1 cellular context compared by ENCODE assay signal in the genomic region with DNA sequence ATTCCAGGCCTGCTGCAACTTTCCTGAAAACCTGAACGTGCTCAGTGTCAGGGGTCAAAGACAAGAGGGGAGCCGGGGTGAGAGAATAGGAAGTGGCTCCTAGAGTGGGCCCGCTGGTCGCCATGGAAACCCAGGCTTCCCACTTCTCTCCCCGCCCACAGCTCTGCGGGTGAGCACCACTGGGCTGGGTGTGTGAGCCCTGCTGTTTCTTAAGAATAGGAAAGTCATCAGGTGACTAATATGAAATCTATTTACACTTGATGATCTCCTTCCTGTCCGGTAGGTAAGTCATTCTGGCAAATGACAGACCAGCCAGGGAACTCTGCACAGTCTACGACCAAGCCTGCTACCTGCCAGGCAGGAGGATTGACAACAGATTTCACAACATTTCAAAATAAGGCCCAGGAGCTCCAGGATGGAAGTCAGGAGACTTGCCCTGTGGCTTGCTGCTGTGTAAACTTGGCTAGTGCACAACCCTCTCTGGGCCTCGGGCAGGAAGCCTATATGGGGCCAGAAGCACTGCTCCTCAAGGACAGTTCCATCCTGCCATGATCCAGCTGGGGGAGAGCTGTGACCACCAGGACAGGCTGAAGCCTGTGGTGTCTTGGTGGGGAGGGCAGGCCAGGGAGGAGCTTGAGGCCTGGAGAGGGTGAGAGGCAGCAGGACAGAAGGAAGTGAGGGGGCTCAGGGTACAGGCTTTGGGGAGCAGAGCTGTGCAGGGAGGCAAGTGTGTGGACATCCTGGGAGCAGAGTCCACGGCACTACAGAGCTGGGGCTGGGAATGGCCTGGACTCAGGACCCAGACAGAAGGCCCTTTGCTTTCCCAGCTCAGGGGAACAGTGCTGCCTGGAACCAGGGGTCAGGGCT.
TF ChIP-seq lines count a peak whose summit lies in the region.

No MANE protein-coding gene starts in this region.

TF ChIP-seq in GM23338, 12 proteins besides CTCF, POLR2A, EP300 and RAD21 (continued from another document):
- TF ChIP-seq, protein P1, sequence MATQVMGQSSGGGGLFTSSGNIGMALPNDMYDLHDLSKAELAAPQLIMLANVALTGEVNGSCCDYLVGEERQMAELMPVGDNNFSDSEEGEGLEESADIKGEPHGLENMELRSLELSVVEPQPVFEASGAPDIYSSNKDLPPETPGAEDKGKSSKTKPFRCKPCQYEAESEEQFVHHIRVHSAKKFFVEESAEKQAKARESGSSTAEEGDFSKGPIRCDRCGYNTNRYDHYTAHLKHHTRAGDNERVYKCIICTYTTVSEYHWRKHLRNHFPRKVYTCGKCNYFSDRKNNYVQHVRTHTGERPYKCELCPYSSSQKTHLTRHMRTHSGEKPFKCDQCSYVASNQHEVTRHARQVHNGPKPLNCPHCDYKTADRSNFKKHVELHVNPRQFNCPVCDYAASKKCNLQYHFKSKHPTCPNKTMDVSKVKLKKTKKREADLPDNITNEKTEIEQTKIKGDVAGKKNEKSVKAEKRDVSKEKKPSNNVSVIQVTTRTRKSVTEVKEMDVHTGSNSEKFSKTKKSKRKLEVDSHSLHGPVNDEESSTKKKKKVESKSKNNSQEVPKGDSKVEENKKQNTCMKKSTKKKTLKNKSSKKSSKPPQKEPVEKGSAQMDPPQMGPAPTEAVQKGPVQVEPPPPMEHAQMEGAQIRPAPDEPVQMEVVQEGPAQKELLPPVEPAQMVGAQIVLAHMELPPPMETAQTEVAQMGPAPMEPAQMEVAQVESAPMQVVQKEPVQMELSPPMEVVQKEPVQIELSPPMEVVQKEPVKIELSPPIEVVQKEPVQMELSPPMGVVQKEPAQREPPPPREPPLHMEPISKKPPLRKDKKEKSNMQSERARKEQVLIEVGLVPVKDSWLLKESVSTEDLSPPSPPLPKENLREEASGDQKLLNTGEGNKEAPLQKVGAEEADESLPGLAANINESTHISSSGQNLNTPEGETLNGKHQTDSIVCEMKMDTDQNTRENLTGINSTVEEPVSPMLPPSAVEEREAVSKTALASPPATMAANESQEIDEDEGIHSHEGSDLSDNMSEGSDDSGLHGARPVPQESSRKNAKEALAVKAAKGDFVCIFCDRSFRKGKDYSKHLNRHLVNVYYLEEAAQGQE (IDR thresholded peaks at IDR 0.05; ENCODE audit: unreplicated experiment): no peak
- TF ChIP-seq ZNF331 (CRISPR knock-in tag; IDR thresholded peaks at IDR 0.05; ENCODE audit: low read depth) (no peak), POLR2AphosphoS5 (IDR thresholded peaks at IDR 0.05; ENCODE audit: low read depth) (no peak), NANOG (IDR thresholded peaks at IDR 0.05; ENCODE audit: borderline replicate concordance) (no peak), EZH2 (IDR thresholded peaks at IDR 0.05; ENCODE audit: low read depth, unreplicated experiment) (no peak), CREB1 (CRISPR knock-in tag; IDR thresholded peaks at IDR 0.05; ENCODE audit: low read depth) (no peak), EZH2phosphoT487 (IDR thresholded peaks at IDR 0.05; ENCODE audit: unreplicated experiment) (no peak)
- TF ChIP-seq, protein P2, sequence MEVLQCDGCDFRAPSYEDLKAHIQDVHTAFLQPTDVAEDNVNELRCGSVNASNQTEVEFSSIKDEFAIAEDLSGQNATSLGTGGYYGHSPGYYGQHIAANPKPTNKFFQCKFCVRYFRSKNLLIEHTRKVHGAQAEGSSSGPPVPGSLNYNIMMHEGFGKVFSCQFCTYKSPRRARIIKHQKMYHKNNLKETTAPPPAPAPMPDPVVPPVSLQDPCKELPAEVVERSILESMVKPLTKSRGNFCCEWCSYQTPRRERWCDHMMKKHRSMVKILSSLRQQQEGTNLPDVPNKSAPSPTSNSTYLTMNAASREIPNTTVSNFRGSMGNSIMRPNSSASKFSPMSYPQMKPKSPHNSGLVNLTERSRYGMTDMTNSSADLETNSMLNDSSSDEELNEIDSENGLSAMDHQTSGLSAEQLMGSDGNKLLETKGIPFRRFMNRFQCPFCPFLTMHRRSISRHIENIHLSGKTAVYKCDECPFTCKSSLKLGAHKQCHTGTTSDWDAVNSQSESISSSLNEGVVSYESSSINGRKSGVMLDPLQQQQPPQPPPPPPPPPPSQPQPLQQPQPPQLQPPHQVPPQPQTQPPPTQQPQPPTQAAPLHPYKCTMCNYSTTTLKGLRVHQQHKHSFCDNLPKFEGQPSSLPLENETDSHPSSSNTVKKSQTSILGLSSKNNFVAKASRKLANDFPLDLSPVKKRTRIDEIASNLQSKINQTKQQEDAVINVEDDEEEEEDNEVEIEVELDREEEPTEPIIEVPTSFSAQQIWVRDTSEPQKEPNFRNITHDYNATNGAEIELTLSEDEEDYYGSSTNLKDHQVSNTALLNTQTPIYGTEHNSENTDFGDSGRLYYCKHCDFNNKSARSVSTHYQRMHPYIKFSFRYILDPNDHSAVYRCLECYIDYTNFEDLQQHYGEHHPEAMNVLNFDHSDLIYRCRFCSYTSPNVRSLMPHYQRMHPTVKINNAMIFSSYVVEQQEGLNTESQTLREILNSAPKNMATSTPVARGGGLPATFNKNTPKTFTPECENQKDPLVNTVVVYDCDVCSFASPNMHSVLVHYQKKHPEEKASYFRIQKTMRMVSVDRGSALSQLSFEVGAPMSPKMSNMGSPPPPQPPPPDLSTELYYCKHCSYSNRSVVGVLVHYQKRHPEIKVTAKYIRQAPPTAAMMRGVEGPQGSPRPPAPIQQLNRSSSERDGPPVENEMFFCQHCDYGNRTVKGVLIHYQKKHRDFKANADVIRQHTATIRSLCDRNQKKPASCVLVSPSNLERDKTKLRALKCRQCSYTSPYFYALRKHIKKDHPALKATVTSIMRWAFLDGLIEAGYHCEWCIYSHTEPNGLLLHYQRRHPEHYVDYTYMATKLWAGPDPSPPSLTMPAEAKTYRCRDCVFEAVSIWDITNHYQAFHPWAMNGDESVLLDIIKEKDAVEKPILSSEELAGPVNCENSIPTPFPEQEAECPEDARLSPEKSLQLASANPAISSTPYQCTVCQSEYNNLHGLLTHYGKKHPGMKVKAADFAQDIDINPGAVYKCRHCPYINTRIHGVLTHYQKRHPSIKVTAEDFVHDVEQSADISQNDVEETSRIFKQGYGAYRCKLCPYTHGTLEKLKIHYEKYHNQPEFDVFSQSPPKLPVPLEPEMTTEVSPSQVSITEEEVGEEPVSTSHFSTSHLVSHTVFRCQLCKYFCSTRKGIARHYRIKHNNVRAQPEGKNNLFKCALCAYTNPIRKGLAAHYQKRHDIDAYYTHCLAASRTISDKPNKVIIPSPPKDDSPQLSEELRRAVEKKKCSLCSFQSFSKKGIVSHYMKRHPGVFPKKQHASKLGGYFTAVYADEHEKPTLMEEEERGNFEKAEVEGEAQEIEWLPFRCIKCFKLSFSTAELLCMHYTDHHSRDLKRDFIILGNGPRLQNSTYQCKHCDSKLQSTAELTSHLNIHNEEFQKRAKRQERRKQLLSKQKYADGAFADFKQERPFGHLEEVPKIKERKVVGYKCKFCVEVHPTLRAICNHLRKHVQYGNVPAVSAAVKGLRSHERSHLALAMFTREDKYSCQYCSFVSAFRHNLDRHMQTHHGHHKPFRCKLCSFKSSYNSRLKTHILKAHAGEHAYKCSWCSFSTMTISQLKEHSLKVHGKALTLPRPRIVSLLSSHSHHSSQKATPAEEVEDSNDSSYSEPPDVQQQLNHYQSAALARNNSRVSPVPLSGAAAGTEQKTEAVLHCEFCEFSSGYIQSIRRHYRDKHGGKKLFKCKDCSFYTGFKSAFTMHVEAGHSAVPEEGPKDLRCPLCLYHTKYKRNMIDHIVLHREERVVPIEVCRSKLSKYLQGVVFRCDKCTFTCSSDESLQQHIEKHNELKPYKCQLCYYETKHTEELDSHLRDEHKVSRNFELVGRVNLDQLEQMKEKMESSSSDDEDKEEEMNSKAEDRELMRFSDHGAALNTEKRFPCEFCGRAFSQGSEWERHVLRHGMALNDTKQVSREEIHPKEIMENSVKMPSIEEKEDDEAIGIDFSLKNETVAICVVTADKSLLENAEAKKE (CRISPR knock-in tag; IDR thresholded peaks at IDR 0.05): no peak
TF ChIP-seq in GM23338: peak in this region for 0.
